In genomic region chr4:692771-693554, GRCh38 we compare ENCODE assay signal across 1 cellular context.
A peak's percentile ranks its signal among the peaks of the same experiment; 100 is the strongest.
TF ChIP-seq lines count a peak whose summit lies in the region.

No MANE protein-coding gene starts in this region.

TF ChIP-seq in K562, 482 proteins besides CTCF, POLR2A, EP300 and RAD21:
- TF ChIP-seq PRMT5 (CRISPR knock-in tag; IDR thresholded peaks at IDR 0.05) (no peak), CLOCK (CRISPR knock-in tag; IDR thresholded peaks at IDR 0.05; ENCODE audit: borderline replicate concordance) (no peak), MAX (CRISPR knock-in tag; IDR thresholded peaks at IDR 0.05) (0 out of 2 replicates have a peak, but pooled peaks have one; percentile 34), ATF1 (CRISPR knock-in tag; IDR thresholded peaks at IDR 0.05) (no peak), ATF1 (tag; IDR thresholded peaks at IDR 0.05) (no peak), CBFA2T2 (conservative IDR thresholded peaks at IDR 0.05) (peak; percentile 21; the same call in 1 of the 2 replicates), ZNF263 (CRISPR knock-in tag; IDR thresholded peaks at IDR 0.05; ENCODE audit: borderline replicate concordance) (no peak), SP2 (IDR thresholded peaks at IDR 0.05; ENCODE audit: extremely low read depth, low read depth, low read length, poor library complexity, severe bottlenecking) (no peak), UBTF (IDR thresholded peaks at IDR 0.05; ENCODE audit: borderline replicate concordance in 1 of 2, low read depth in 2 of 2, low read length in 2 of 2) (peak in 1 of 2 experiments; percentile 39; a peak in 1 of 4 replicates), PRDM10 (IDR thresholded peaks at IDR 0.05; ENCODE audit: partially characterized antibody) (peak; percentile 32), ZBTB40 (IDR thresholded peaks at IDR 0.05) (no peak), ZBTB40 (CRISPR knock-in tag; IDR thresholded peaks at IDR 0.05) (no peak), TCF3 (CRISPR knock-in tag; IDR thresholded peaks at IDR 0.05) (peak; percentile 31; the same call in 1 of the 2 replicates), CBFA2T3 (IDR thresholded peaks at IDR 0.05) (peak; percentile 68), FOXA3 (CRISPR knock-in tag; conservative IDR thresholded peaks at IDR 0.05 in 1 of 2, IDR thresholded peaks at IDR 0.05 in 1 of 2) (peak in 1 of 2 experiments; percentile 38; a peak in 1 of 4 replicates)
